9 cellular contexts compared by ENCODE assay signal in the genomic region with DNA sequence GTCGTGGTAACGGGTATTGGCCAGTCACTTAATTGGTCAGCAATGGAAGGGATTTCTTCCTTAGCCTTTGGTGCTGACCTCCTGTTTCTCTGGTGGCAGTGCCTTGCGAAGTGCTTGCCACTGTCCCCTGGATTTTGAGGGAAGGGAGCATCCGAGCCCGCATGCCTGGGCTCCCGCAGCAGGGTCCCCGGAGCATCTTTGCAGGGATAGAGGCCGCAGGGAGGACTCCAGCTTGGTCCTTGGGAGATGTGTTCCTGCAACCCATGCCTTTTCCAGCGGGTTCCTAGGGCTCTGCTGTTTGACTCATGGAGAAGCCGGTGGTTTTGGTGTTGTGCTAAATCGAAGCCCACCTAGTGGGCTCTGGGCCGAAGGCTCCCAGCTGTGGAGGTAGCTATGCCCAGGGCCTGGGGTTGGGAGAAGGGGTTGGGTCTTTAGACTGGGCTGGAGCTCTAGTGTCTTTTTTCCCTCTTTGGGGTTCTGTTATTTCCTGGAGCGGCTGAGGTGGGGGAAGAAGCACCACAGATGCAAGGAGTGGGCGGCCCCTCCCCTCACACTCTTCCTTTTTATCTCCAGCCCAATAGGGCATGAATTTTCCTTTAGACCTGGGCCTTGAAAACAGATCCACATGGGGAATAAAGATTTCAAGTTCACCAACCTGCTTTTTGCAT.
DNase-seq lines count a peak whose midpoint lies in the region; ATAC-seq and TF ChIP-seq lines count a peak whose summit lies in the region.
"Had no signal": no experiment of that assay in that cellular context is flagged by ENCODE, and none has a peak within 500 bp of the region (broad histone marks: within the 10 kb centered on the region; RNA-seq: fewer than 3 reads in every experiment).

No MANE protein-coding gene starts in this region.

- peaks cover 82% of the 10 kb centered on the region for H3K27me3 Mint-ChIP-seq in nephron progenitor cell (ENCODE audit: low read depth, poor library complexity)

- H3K36me3 ChIP-seq in BLaER1 (peaks cover 47% of the 10 kb centered on the region), OCI-LY1 (ENCODE audit: insufficient read depth, low read length) (peaks cover 4% of the 10 kb centered on the region; the same call in 1 of the 2 replicates), endocrine pancreas (ENCODE audit: control insufficient read depth, insufficient read depth, low read length) (no peaks in the 10 kb centered on the region)

- DNase-seq in nephron progenitor cell (no peak), iPS-NIHi11 (ENCODE audit: low spot score) (no peak), NCI-H510A (lab: John Stamatoyannopoulos, UW) (no peak)
- no peak for DNase-seq in stimulated activated naive CD4-positive, alpha-beta T cell (lab: John Stamatoyannopoulos, UW)
- DNase-seq: NCI-H1436 had no signal

- H3K9me3 ChIP-seq in BLaER1 (no peaks in the 10 kb centered on the region), OCI-LY1 (ENCODE audit: low read length) (no peaks in the 10 kb centered on the region), endocrine pancreas (ENCODE audit: control insufficient read depth, low read length) (no peaks in the 10 kb centered on the region)

- H3K36me3 Mint-ChIP-seq in nephron progenitor cell (ENCODE audit: low read depth), result no peaks in the 10 kb centered on the region

- peaks cover 12% of the 10 kb centered on the region for H3K4me1 Mint-ChIP-seq in nephron progenitor cell

- no peaks in the 10 kb centered on the region for H3K9me2 ChIP-seq in OCI-LY1 (ENCODE audit: low read depth, low read length)

- H3K4me3 ChIP-seq in BLaER1 (peak overlapping the region; percentile 66), OCI-LY1 (ENCODE audit: low read depth, low read length, poor library complexity, severe bottlenecking) (peak overlapping the region; percentile 53), endocrine pancreas (ENCODE audit: control insufficient read depth, insufficient read depth, low read length) (peak overlapping the region; percentile 28)

- no peak for ATAC-seq in GM21528 (IDR thresholded peaks at IDR 0.05; ENCODE audit: low FRiP score, unreplicated experiment)

- no peak overlapping the region for H2AFZ ChIP-seq in OCI-LY1 (ENCODE audit: low read length)

- H3K4me2 ChIP-seq in BLaER1, result peak overlapping the region; percentile 98
- H3K4me2 ChIP-seq in OCI-LY1 (ENCODE audit: low read length), result no peak overlapping the region; the same call in 1 of the 2 replicates

- TF ChIP-seq CTCF in OCI-LY1 (IDR thresholded peaks at IDR 0.05; ENCODE audit: low read length) (no peak), nephron progenitor cell (IDR thresholded peaks at IDR 0.05) (no peak)

- no peaks in the 10 kb centered on the region for H3K9me3 Mint-ChIP-seq in nephron progenitor cell

- no peaks in the 10 kb centered on the region; the same call in 1 of the 2 replicates for H3F3A ChIP-seq in OCI-LY1 (ENCODE audit: insufficient read depth, low read length)

- peak overlapping the region; percentile 62 for H3K27ac ChIP-seq in BLaER1
- H3K27ac ChIP-seq in OCI-LY1 (ENCODE audit: low read depth, low read length, poor library complexity, severe bottlenecking), result no peak overlapping the region

- H3K4me3 Mint-ChIP-seq in nephron progenitor cell, result peak overlapping the region; percentile 88

- peaks cover 100% of the 10 kb centered on the region for H4K20me1 ChIP-seq in BLaER1
- H4K20me1 ChIP-seq in OCI-LY1 (ENCODE audit: insufficient read depth, low read length), result no peaks in the 10 kb centered on the region

- H3K27me3 ChIP-seq in BLaER1, result no peaks in the 10 kb centered on the region
- H3K27me3 ChIP-seq in OCI-LY1 (ENCODE audit: insufficient read depth, low read length), result no peaks in the 10 kb centered on the region
- H3K27me3 ChIP-seq in endocrine pancreas (ENCODE audit: control insufficient read depth, insufficient read depth, low read length), result no peaks in the 10 kb centered on the region

- no peaks in the 10 kb centered on the region for H3K79me2 ChIP-seq in OCI-LY1 (ENCODE audit: insufficient read depth, low read length)

- no peak overlapping the region for H3K27ac Mint-ChIP-seq in nephron progenitor cell

- peak overlapping the region; percentile 64; the same call in 1 of the 2 replicates for H3K9ac ChIP-seq in BLaER1
- no peak overlapping the region for H3K9ac ChIP-seq in OCI-LY1 (ENCODE audit: low read length)
- H3K9ac ChIP-seq in endocrine pancreas (ENCODE audit: control insufficient read depth, insufficient read depth, low read length), result no peak overlapping the region

- H3K4me1 ChIP-seq in BLaER1 (peaks cover 78% of the 10 kb centered on the region), OCI-LY1 (ENCODE audit: insufficient read depth, low read length, severe bottlenecking) (peaks cover 43% of the 10 kb centered on the region), endocrine pancreas (ENCODE audit: control insufficient read depth, insufficient read depth, low read length) (no peaks in the 10 kb centered on the region)
